In the genomic region with DNA sequence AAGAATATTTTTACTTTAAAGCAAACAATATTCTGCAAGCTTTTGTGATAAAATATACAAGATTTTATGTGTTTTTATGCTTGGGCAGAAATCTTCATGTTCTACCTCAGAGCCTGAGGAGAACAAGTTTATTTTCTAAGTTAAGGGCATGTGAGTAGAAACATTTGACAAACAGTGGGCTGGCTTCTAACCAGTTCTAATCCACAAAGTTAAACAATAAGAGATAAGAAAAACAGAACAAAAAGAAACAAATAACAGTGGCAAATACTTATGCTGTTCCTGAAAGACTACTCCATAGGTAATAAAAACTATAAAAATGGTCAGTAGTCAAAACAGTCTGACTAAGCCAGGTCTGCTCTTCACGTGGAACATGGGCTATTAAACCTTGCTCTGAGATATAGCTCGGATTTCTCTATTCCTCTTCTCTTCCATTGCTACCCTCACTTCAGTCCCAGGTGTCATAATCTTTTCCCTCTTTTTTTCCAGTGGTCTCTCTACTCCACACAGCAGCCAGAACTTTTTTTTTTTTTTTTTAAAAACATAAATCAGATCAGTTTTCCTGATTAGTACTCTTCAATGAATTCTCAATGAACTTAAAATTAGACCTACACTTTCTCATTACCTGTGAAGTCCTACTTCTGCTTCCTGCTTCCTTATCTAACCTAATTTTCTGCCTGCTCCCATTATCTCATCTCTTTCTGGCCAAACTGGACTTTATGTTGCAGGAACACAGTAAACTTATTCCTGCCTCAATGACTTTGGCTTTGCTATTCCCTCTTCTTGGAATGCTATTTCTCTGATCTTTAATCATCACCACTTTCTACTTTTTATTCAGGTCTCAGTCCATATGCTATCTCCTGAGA, we compare ENCODE assay signal across 1 cellular context.
TF ChIP-seq lines count a peak whose summit lies in the region.

No MANE protein-coding gene starts in this region.

TF ChIP-seq in HepG2, 621 proteins besides CTCF, POLR2A, EP300 and RAD21:
- TF ChIP-seq GTF3A (CRISPR knock-in tag; conservative IDR thresholded peaks at IDR 0.05), result no peak
- no peak for TF ChIP-seq KAT7 (CRISPR knock-in tag; IDR thresholded peaks at IDR 0.05; ENCODE audit: borderline replicate concordance)
